ENCODE assay signal across 8 cellular contexts in the genomic region with DNA sequence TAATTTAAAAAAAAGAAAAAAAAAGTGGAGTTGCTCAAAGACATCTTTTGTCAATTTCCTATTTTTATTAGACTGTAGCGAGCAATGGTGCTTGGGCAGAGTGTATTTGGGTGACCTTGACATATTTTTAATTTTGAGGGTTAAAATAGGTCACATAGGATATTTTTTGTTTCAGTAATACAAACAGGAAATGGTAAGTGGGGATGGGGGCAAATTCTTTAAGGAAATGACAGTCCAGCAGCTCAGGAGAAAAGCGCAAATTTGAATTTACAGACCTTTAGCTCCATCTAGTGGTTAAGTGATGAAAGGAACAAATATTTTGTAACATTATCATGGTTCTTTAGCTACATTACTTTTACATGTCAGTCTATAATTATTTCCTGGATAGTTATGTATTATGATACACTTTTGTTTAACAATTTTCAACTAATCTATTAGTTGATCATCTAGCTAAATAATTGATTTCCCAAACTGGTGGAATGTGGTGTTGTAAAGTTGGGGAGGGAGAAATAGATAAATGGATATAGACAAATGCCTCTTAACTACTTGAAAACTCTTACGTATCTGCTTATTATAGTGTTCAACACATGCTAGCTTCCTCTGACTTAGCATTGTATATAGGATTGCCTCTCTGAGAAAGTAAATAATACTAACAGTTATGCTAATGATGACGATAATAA. TPM values are rescaled to one million over a fixed set of nuclear protein-coding genes. Genes with fewer than 3 reads are reported as not detected.
DNase-seq lines count a peak whose midpoint lies in the region; ATAC-seq and TF ChIP-seq lines count a peak whose summit lies in the region.

No MANE protein-coding gene starts in this region.

- no peaks in the 10 kb centered on the region for H3K79me2 ChIP-seq in mammary epithelial cell (ENCODE audit: insufficient read depth, low read length)

- dilution Hi-C loops in mammary epithelial cell (cut with HindIII; ENCODE audit: low sequenced_read_pairs), result no loop called here

- H3K27me3 ChIP-seq in mammary epithelial cell (ENCODE audit: insufficient read depth, low read length) (no peaks in the 10 kb centered on the region), aorta (ENCODE audit: control insufficient read depth in 1 of 2, insufficient read depth in 2 of 2, low read length in 1 of 2) (no peaks in the 10 kb centered on the region)

- BruUV-seq in mammary epithelial cell (replicated peaks; lab: Mats Ljungman, UMichigan), result no TSS peak

- intact Hi-C loops in mammary epithelial cell (cut with micrococcal nuclease) (loop anchor here (1.0 to 10.0 kb wide), 7 partner anchors 145 to 1250 kb away; a partner anchor contains a TSS), aorta (cut with DNase I) (loop anchor here (1.0 to 10.0 kb wide), 5 partner anchors 145 to 550 kb away; a partner anchor contains a TSS)

- peaks cover 9% of the 10 kb centered on the region for H3K4me1 ChIP-seq in mammary epithelial cell (ENCODE audit: insufficient read depth, low read length)
- peaks cover 0 to 3% of the 10 kb centered on the region in 2 donors for H3K4me1 ChIP-seq in aorta (ENCODE audit: control insufficient read depth in 1 of 2, insufficient read depth in 2 of 2, low read length in 2 of 2)

- in situ Hi-C loops in mammary epithelial cell (cut with MboI; ENCODE audit: low sequenced_read_pairs in 2 of 2), result loop anchor here (10.0 to 25.0 kb wide), 3 partner anchors 140 to 1073 kb away; no protein-coding TSS in a partner anchor

- no peak overlapping the region for H3K9ac ChIP-seq in mammary epithelial cell (ENCODE audit: insufficient read depth, low read length)

- H3K27ac ChIP-seq in mammary epithelial cell (ENCODE audit: insufficient read depth, low read depth, low read length) (no peak overlapping the region), aorta (ENCODE audit: low read depth in 1 of 2, low read length in 2 of 2) (no peak overlapping the region)

- H3K4me3 ChIP-seq in mammary epithelial cell (replicated peaks in 1 of 3; ENCODE audit: insufficient read depth in 1 of 3, low read depth in 2 of 3, low read length in 3 of 3) (no peak overlapping the region), aorta (ENCODE audit: low read length in 2 of 2) (no peak overlapping the region)

- H3K9me3 ChIP-seq in mammary epithelial cell (replicated peaks; ENCODE audit: insufficient read depth, low read length) (no peaks in the 10 kb centered on the region), aorta (ENCODE audit: control insufficient read depth, low read length) (peaks cover 1% of the 10 kb centered on the region)

- DNase-seq in NCI-H2107 treated with DMSO at 0.1 percent for 48 hours (lab: John Stamatoyannopoulos, UW; ENCODE audit: unreplicated experiment) (peak; percentile 77), NCI-H2107 (lab: John Stamatoyannopoulos, UW) (no peak), NCI-H82 (lab: John Stamatoyannopoulos, UW) (peak; percentile 63), mammary epithelial cell (peak; percentile 27), left kidney (ENCODE audit: low read depth, low spot score) (peak; percentile 73), aorta (no peak), T1000 (lab: John Stamatoyannopoulos, UW) (no peak)

- 72% methylated on average over 4 of the region's 4 CpGs for WGBS in mammary epithelial cell (ENCODE audit: low coverage, missing lambda C conversion rate)
- WGBS in aorta, 2 donors, result 55 to 58% methylated on average over 4 of the region's 4 CpGs

- H3K4me2 ChIP-seq in mammary epithelial cell (ENCODE audit: insufficient read depth, low read depth, low read length), result no peak overlapping the region

- H3K36me3 ChIP-seq in mammary epithelial cell (ENCODE audit: insufficient read depth, low read length), result no peaks in the 10 kb centered on the region
- H3K36me3 ChIP-seq in aorta (ENCODE audit: control insufficient read depth in 1 of 2, insufficient read depth in 2 of 2, low read length in 1 of 2), result no peaks in the 10 kb centered on the region

- CTCF ChIA-PET in mammary epithelial cell (lab: Charles Lee; ENCODE audit: low non-redundant PET), result interaction anchor here (0.7 to 1.1 kb wide), 5 partner anchors 114 to 1072 kb away, joined by 3 to 20 read pairs (median 7); no protein-coding TSS in a partner anchor

- TF ChIP-seq CTCF in mammary epithelial cell (conservative IDR thresholded peaks at IDR 0.05 in 1 of 2, IDR thresholded peaks at IDR 0.05 in 1 of 2; ENCODE audit: extremely low read depth in 1 of 2, insufficient read depth in 1 of 2, low read depth in 1 of 2, low read length in 2 of 2), result peak; percentile 41 to 53

- no peaks in the 10 kb centered on the region for H4K20me1 ChIP-seq in mammary epithelial cell (ENCODE audit: insufficient read depth, low read length)

- peak; percentile 57 for ATAC-seq in HG02885 (IDR thresholded peaks at IDR 0.05; ENCODE audit: poor library complexity, unreplicated experiment)
- peak; percentile 69 for ATAC-seq in aorta (ENCODE audit: low FRiP score)

- H2AFZ ChIP-seq in mammary epithelial cell (ENCODE audit: low read depth, low read length), result no peak overlapping the region

RNA-seq across cellular contexts. Expression of a gene that starts 10.0 kb away (rescaled TPM):
- total RNA-seq in mammary epithelial cell (10 to 100 TPM; 26.4 to 55.8 TPM), aorta (10 to 100 TPM; 53.2 to 64.1 TPM)
- polyA plus RNA-seq in mammary epithelial cell (17.9 TPM), aorta (10 to 100 TPM; 19.3 to 53.8 TPM)
- polyA minus RNA-seq in mammary epithelial cell, result 6.6 TPM

Comparison
In these comparisons a context has a peak if more than half of its experiments do, and no peak if none do; other contexts are left out.
1. DNase-seq: peak in NCI-H2107 treated with DMSO at 0.1 percent for 48 hours (single experiment), NCI-H82 (single experiment), mammary epithelial cell (single experiment) and left kidney (single experiment); none in NCI-H2107 (single experiment), aorta (0 of 2) and T1000 (single experiment).